ENCODE assay signal across 1 cellular context in the genomic region with DNA sequence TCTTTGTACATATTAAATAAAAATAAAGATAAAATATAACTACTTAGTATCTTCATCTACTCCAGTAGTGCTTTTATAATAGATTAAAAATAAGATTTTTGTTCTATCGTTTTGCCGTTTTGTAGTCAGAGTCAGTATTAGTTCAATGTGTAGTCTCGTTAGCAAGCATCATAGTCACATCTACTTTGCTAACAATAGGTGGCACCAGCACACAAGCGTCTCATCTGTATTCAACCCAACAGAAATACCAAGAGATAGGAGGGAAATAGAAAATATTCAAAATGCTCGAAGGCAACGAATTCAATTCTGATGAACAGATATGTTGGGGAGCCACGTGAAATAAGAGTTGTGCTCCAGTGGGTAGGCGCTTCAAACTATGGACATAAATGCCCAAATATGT.
TF ChIP-seq lines count a peak whose summit lies in the region.

No MANE protein-coding gene starts in this region.

TF ChIP-seq in H1, 55 proteins besides CTCF, POLR2A, EP300 and RAD21:
- TF ChIP-seq POLR2AphosphoS5 (IDR thresholded peaks at IDR 0.05; ENCODE audit: low read depth, low read length) (no peak), BACH1 (IDR thresholded peaks at IDR 0.05; ENCODE audit: low read length) (no peak), SP1 (IDR thresholded peaks at IDR 0.05; ENCODE audit: low read depth, low read length) (no peak), PHF8 (conservative IDR thresholded peaks at IDR 0.05; ENCODE audit: low read depth, low read length) (no peak), KDM1A (IDR thresholded peaks at IDR 0.05; ENCODE audit: borderline replicate concordance, low read length) (no peak), SIN3A (conservative IDR thresholded peaks at IDR 0.05 in 1 of 2, IDR thresholded peaks at IDR 0.05 in 1 of 2; ENCODE audit: low read depth in 1 of 2, low read length in 2 of 2) (no peak), CHD7 (IDR thresholded peaks at IDR 0.05; ENCODE audit: insufficient replicate concordance, low read length) (no peak), MAFK (IDR thresholded peaks at IDR 0.05; ENCODE audit: low read depth, low read length) (no peak), TAF1 (IDR thresholded peaks at IDR 0.05; ENCODE audit: low read depth, low read length) (no peak), CBX8 (IDR thresholded peaks at IDR 0.05; ENCODE audit: borderline replicate concordance, low read depth, low read length) (no peak)
